22 cellular contexts compared by ENCODE assay signal in genomic region chr7:94810496-94810895, GRCh38.
"Had no signal": no experiment of that assay in that cellular context is flagged by ENCODE, and none has a peak within 500 bp of the region (broad histone marks: within the 10 kb centered on the region; RNA-seq: fewer than 3 reads in every experiment).

No MANE protein-coding gene starts in this region.

- H3K27me3 ChIP-seq: ascending aorta, brain microvascular endothelial cell had no signal

- H3K36me3 ChIP-seq: ascending aorta, brain microvascular endothelial cell had no signal

- H3K27ac ChIP-seq: ascending aorta, brain microvascular endothelial cell had no signal

- H3K27ac Mint-ChIP-seq: activated CD8-positive, alpha-beta T cell treated with anti-CD3 and anti-CD28 coated beads, Interleukin-2, amount 10 ng/mL, durations not matched to agents 7 days and 5 days; activated naive CD4-positive, alpha-beta T cell treated with anti-CD3 and anti-CD28 coated beads, Interleukin-2, amount 50 U/mL, for 24 hours; T-helper 17 cell; WTC11 had no signal

- H3K4me1 ChIP-seq: ascending aorta had no signal

- H3K27me3 Mint-ChIP-seq: activated naive CD4-positive, alpha-beta T cell treated with anti-CD3 and anti-CD28 coated beads, Interleukin-2, amount 50 U/mL, for 24 hours; T-helper 17 cell had no signal

- ATAC-seq: activated CD8-positive, alpha-beta T cell treated with anti-CD3 and anti-CD28 coated beads, Interleukin-2, amount 10 ng/mL, durations not matched to agents 7 days and 5 days; PC-3; T-helper 17 cell; WTC11 had no signal

- H3K4me3 Mint-ChIP-seq: activated CD8-positive, alpha-beta T cell treated with anti-CD3 and anti-CD28 coated beads, Interleukin-2, amount 10 ng/mL, durations not matched to agents 7 days and 5 days; activated naive CD4-positive, alpha-beta T cell treated with anti-CD3 and anti-CD28 coated beads, Interleukin-2, amount 50 U/mL, for 24 hours; T-helper 17 cell; WTC11 had no signal

- H3K4me1 Mint-ChIP-seq: activated naive CD4-positive, alpha-beta T cell treated with anti-CD3 and anti-CD28 coated beads, Interleukin-2, amount 50 U/mL, for 24 hours; T-helper 17 cell had no signal

- H3K4me3 ChIP-seq: ascending aorta had no signal

- H3K36me3 Mint-ChIP-seq: activated naive CD4-positive, alpha-beta T cell treated with anti-CD3 and anti-CD28 coated beads, Interleukin-2, amount 50 U/mL, for 24 hours had no signal

- DNase-seq: activated CD4-positive, alpha-beta T cell treated with anti-CD3 and anti-CD28 coated beads for 48 hours; activated CD4-positive, alpha-beta T cell treated with anti-CD3 and anti-CD28 coated beads, Interleukin-2, amount 50 U/mL, for 4 hours; activated CD4-positive, CD25-positive, alpha-beta regulatory T cell treated with anti-CD3 and anti-CD28 coated beads, Interleukin-2, amount 50 U/mL, for 72 hours; activated CD8-positive, alpha-beta memory T cell treated with anti-CD3 and anti-CD28 coated beads, Interleukin-2, amount 50 U/mL, for 48 hours; activated CD8-positive, alpha-beta T cell treated with anti-CD3 and anti-CD28 coated beads, Interleukin-2, amount 10 ng/mL, durations not matched to agents 7 days and 5 days; activated T-cell treated with anti-CD3 and anti-CD28 coated beads, Interleukin-2, amount 50 U/mL, for 1 hour; brain microvascular endothelial cell; cerebellar nuclear complex; Karpas-422; NCI-H1105 treated with DMSO at 0.1 percent for 48 hours; NCI-H1436 treated with DMSO at 0.1 percent for 48 hours; NCI-H187; NCI-H2081 treated with DMSO at 0.1 percent for 48 hours; NCI-H446; NCI-H524; PC-3; SHP77 treated with DMSO at 0.1 percent for 48 hours; T-helper 17 cell; T-helper 9 cell had no signal
